In genomic region chr9:129072171-129072570, GRCh38 we compare ENCODE assay signal across 14 cellular contexts. TPM values are rescaled to one million over a fixed set of nuclear protein-coding genes. Genes with fewer than 3 reads are reported as not detected.
DNase-seq lines count a peak whose midpoint lies in the region; ATAC-seq and TF ChIP-seq lines count a peak whose summit lies in the region.
"Had no signal": no experiment of that assay in that cellular context is flagged by ENCODE, and none has a peak within 500 bp of the region (broad histone marks: within the 10 kb centered on the region; RNA-seq: fewer than 3 reads in every experiment).

No MANE protein-coding gene starts in this region.

- TF ChIP-seq CTCF in CD4-positive, alpha-beta T cell (IDR thresholded peaks at IDR 0.05) = no peak
- TF ChIP-seq CTCF in RWPE1 (conservative IDR thresholded peaks at IDR 0.05; ENCODE audit: low read depth) (no peak), foreskin fibroblast (IDR thresholded peaks at IDR 0.05; ENCODE audit: low read depth, low read length) (no peak)

- DNase-seq in CD4-positive, alpha-beta T cell = no peak
- no peak for DNase-seq in RWPE1 (ENCODE audit: low spot score)
- no peak for DNase-seq in foreskin fibroblast
- DNase-seq in C1 segment of cervical spinal cord (lab: John Stamatoyannopoulos, UW) = no peak
- DNase-seq in aorta = no peak
- DNase-seq: activated CD4-positive, CD25-positive, alpha-beta regulatory T cell treated with anti-CD3 and anti-CD28 coated beads, Interleukin-2, amount 50 U/mL, for 72 hours; body of pancreas; cortex of kidney; left ventricle myocardium superior; NCI-H2227 treated with DMSO at 0.1 percent for 48 hours; NK-92 treated with Interleukin-12 subunit alpha and Interleukin-12 subunit beta, amount 100 ng/mL, for 24 hours; ovary; substantia nigra had no signal

- POLR2A ChIA-PET in CD4-positive, alpha-beta T cell (lab: Charles Lee) = interaction anchor here (0.7 to 1.2 kb wide), 2 partner anchors 8 to 11 kb away, joined by 3 to 5 read pairs; no protein-coding TSS in a partner anchor
- POLR2A ChIA-PET in RWPE1 (lab: Yijun Ruan, JAX; ENCODE audit: low non-redundant PET) = no interaction called here

- no peak overlapping the region for H3K9ac ChIP-seq in iPS-20b (ENCODE audit: low read depth, low read length)

- no peaks in the 10 kb centered on the region for H3K9me3 Mint-ChIP-seq in CD4-positive, alpha-beta T cell

- no peaks in the 10 kb centered on the region for H3K27me3 Mint-ChIP-seq in CD4-positive, alpha-beta T cell

- CTCF ChIA-PET in CD4-positive, alpha-beta T cell (lab: Charles Lee) = no interaction called here
- CTCF ChIA-PET in RWPE1 (lab: Yijun Ruan, JAX) = interaction anchor here (0.6 to 0.7 kb wide), 2 partner anchors 22 to 31 kb away, joined by 3 to 5 read pairs; no protein-coding TSS in a partner anchor

- intact Hi-C loops in CD4-positive, alpha-beta T cell (cut with DNase I, micrococcal nuclease) = no loop called here
- intact Hi-C loops in aorta (cut with DNase I) = no loop called here

- H3K27ac Mint-ChIP-seq in CD4-positive, alpha-beta T cell = peak overlapping the region; percentile 73

- H3K27ac ChIP-seq in CD4-positive, alpha-beta T cell (ENCODE audit: low read depth, low read length) = no peak overlapping the region
- H3K27ac ChIP-seq in RWPE1 = peak overlapping the region; percentile 1; the same call in 1 of the 2 replicates
- H3K27ac ChIP-seq in iPS-20b (ENCODE audit: low read length) = no peak overlapping the region
- H3K27ac ChIP-seq in aorta (ENCODE audit: low read depth in 1 of 2, low read length in 2 of 2) = no peak overlapping the region
- H3K27ac ChIP-seq: body of pancreas, ovary had no signal

- H3K36me3 Mint-ChIP-seq in CD4-positive, alpha-beta T cell (ENCODE audit: low read depth) = peaks cover 16% of the 10 kb centered on the region

- H3K4me3 Mint-ChIP-seq in CD4-positive, alpha-beta T cell = peak overlapping the region; percentile 34

- ATAC-seq in CD4-positive, alpha-beta T cell (ENCODE audit: poor library complexity) = no peak
- no peak for ATAC-seq in aorta (ENCODE audit: low FRiP score)
- ATAC-seq: body of pancreas, left ventricle myocardium superior had no signal

- H3K4me1 ChIP-seq in iPS-20b (ENCODE audit: insufficient read depth, low read length) (peaks cover 10% of the 10 kb centered on the region), aorta (ENCODE audit: control insufficient read depth in 1 of 2, insufficient read depth in 2 of 2, low read length in 2 of 2) (no peaks in the 10 kb centered on the region)
- H3K4me1 ChIP-seq: body of pancreas had no signal

- peaks cover 18% of the 10 kb centered on the region for H3K36me3 ChIP-seq in iPS-20b (ENCODE audit: insufficient read depth, low read depth, low read length)
- H3K36me3 ChIP-seq in aorta (ENCODE audit: control insufficient read depth in 1 of 2, insufficient read depth in 2 of 2, low read length in 1 of 2) = no peaks in the 10 kb centered on the region
- H3K36me3 ChIP-seq: ovary had no signal

- 58 to 59% methylated on average over 9 of the region's 9 CpGs for WGBS in aorta, 2 donors

- H3K9me3 ChIP-seq in CD4-positive, alpha-beta T cell (ENCODE audit: control insufficient read depth, low read length) = no peaks in the 10 kb centered on the region
- no peaks in the 10 kb centered on the region for H3K9me3 ChIP-seq in iPS-20b (ENCODE audit: insufficient read depth, low read depth, low read length)
- H3K9me3 ChIP-seq in aorta (ENCODE audit: control insufficient read depth, low read length) = no peaks in the 10 kb centered on the region
- H3K9me3 ChIP-seq: body of pancreas, ovary had no signal

- H3K27me3 ChIP-seq in CD4-positive, alpha-beta T cell (ENCODE audit: control insufficient read depth, insufficient read depth, low read length) = no peaks in the 10 kb centered on the region
- no peaks in the 10 kb centered on the region for H3K27me3 ChIP-seq in iPS-20b (ENCODE audit: insufficient read depth, low read length)
- no peaks in the 10 kb centered on the region for H3K27me3 ChIP-seq in aorta (ENCODE audit: control insufficient read depth in 1 of 2, insufficient read depth in 2 of 2, low read length in 1 of 2)
- H3K27me3 ChIP-seq: body of pancreas, ovary had no signal

- H3K4me3 ChIP-seq in iPS-20b (ENCODE audit: low read length) = peak overlapping the region; percentile 25; the same call in 1 of the 2 replicates
- no peak overlapping the region for H3K4me3 ChIP-seq in foreskin fibroblast (ENCODE audit: low read depth in 1 of 2, low read length in 2 of 2)
- H3K4me3 ChIP-seq in aorta (ENCODE audit: low read length in 2 of 2) = no peak overlapping the region
- H3K4me3 ChIP-seq: body of pancreas, ovary had no signal

- H3K4me1 Mint-ChIP-seq in CD4-positive, alpha-beta T cell (ENCODE audit: low read depth) = peaks cover 35% of the 10 kb centered on the region

RNA-seq across cellular contexts. Expression of gene DOLPP1, which starts 8.7 kb away (rescaled TPM):
- total RNA-seq in CD4-positive, alpha-beta T cell = 1 to 10 TPM; 2.7 to 3.6 TPM
- 1 to 10 TPM; 4.0 to 5.1 TPM for total RNA-seq in aorta
- 1 to 10 TPM; 2.1 to 4.9 TPM for polyA plus RNA-seq in aorta

RNA-seq across cellular contexts. Expression of gene MIGA2, which starts 35.7 kb away (rescaled TPM):
- total RNA-seq in CD4-positive, alpha-beta T cell = 10 to 100 TPM; 53.2 to 56.9 TPM
- total RNA-seq in aorta = 10 to 100 TPM; 21.8 to 28.3 TPM
- polyA plus RNA-seq in aorta = 10 to 100 TPM in 1 of 2 donors, 1 to 10 TPM in 1; 8.5 to 32.3 TPM

RNA-seq across cellular contexts. Expression of gene CRAT, which starts 38.4 kb away (rescaled TPM):
- total RNA-seq in CD4-positive, alpha-beta T cell = 1 to 10 TPM; 7.1 to 9.4 TPM
- 10 to 100 TPM; 42.0 to 48.4 TPM for total RNA-seq in aorta
- polyA plus RNA-seq in aorta = 10 to 100 TPM; 26.8 to 51.1 TPM

RNA-seq across cellular contexts. Expression of gene PTPA, which starts 39.0 kb away (rescaled TPM):
- total RNA-seq in CD4-positive, alpha-beta T cell = 10 to 100 TPM; 21.6 to 23.3 TPM
- 100 to 1,000 TPM in 1 of 2 donors, 10 to 100 TPM in 1; 80.3 to 156 TPM for total RNA-seq in aorta
- 10 to 100 TPM; 60.6 to 73.2 TPM for polyA plus RNA-seq in aorta

RNA-seq across cellular contexts. Expression of gene SH3GLB2, which starts 44.0 kb away (rescaled TPM):
- total RNA-seq in CD4-positive, alpha-beta T cell = 10 to 100 TPM; 65.6 to 69.1 TPM
- 100 to 1,000 TPM in 1 of 2 donors, 10 to 100 TPM in 1; 64.9 to 107 TPM for total RNA-seq in aorta
- 100 to 1,000 TPM in 1 of 2 donors, 10 to 100 TPM in 1; 34.4 to 232 TPM for polyA plus RNA-seq in aorta

Comparison
In these comparisons a context has a peak if more than half of its experiments do, and no peak if none do; other contexts are left out.
1. RNA of gene CRAT, which starts 38.4 kb away (total RNA-seq): 42.0 to 48.4 TPM in aorta; 7.1 to 9.4 TPM in CD4-positive, alpha-beta T cell; every median in the first group is over 4 times any median in the second.